Comparison of ENCODE assay signal across 16 cellular contexts in genomic region chr15:71219646-71220045, GRCh38.
A peak's percentile ranks its signal among the peaks of the same experiment; 100 is the strongest.
DNase-seq lines count a peak whose midpoint lies in the region; ATAC-seq and TF ChIP-seq lines count a peak whose summit lies in the region.
"Had no signal": no experiment of that assay in that cellular context is flagged by ENCODE, and none has a peak within 500 bp of the region (broad histone marks: within the 10 kb centered on the region; RNA-seq: fewer than 3 reads in every experiment).

No MANE protein-coding gene starts in this region.

- H3K27ac ChIP-seq in RWPE2 (ENCODE audit: poor library complexity, severe bottlenecking) (no peak overlapping the region), fibroblast of lung (ENCODE audit: insufficient read depth, low read length) (no peak overlapping the region), neural progenitor cell (no peak overlapping the region), suprapubic skin (no peak overlapping the region)
- H3K27ac ChIP-seq: cardiac muscle cell, PC-9 had no signal

- H3K4me3 ChIP-seq in BJ (ENCODE audit: low read depth, low read length) (no peak overlapping the region), RWPE2 (ENCODE audit: severe bottlenecking) (no peak overlapping the region), fibroblast of lung (replicated peaks in 1 of 4; ENCODE audit: control extremely low read depth in 1 of 4, insufficient read depth in 1 of 4, low read depth in 3 of 4, low read length in 4 of 4) (no peak overlapping the region), neural progenitor cell (no peak overlapping the region), suprapubic skin (no peak overlapping the region)
- H3K4me3 ChIP-seq: cardiac muscle cell, PC-9 had no signal

- H3K79me2 ChIP-seq in fibroblast of lung (ENCODE audit: control insufficient read depth, insufficient read depth, low read length) (no peaks in the 10 kb centered on the region), neural progenitor cell (ENCODE audit: low read depth) (no peaks in the 10 kb centered on the region)

- H3K27ac Mint-ChIP-seq in neural progenitor cell: no peak overlapping the region
- H3K27ac Mint-ChIP-seq: immature natural killer cell had no signal

- no peak for TF ChIP-seq POLR2A in suprapubic skin (IDR thresholded peaks at IDR 0.05)

- H3K4me3 Mint-ChIP-seq in neural progenitor cell: no peak overlapping the region
- H3K4me3 Mint-ChIP-seq: immature natural killer cell had no signal

- no peaks in the 10 kb centered on the region for H3K36me3 ChIP-seq in BJ (ENCODE audit: control insufficient read depth, insufficient read depth, low read length)
- H3K36me3 ChIP-seq in RWPE2 (ENCODE audit: low read depth): peaks cover 84% of the 10 kb centered on the region
- peaks cover 3% of the 10 kb centered on the region for H3K36me3 ChIP-seq in fibroblast of lung (ENCODE audit: control insufficient read depth, insufficient read depth, low read length)
- H3K36me3 ChIP-seq in neural progenitor cell: no peaks in the 10 kb centered on the region
- no peaks in the 10 kb centered on the region for H3K36me3 ChIP-seq in suprapubic skin
- H3K36me3 ChIP-seq: cardiac muscle cell had no signal

- peak; percentile 74 for DNase-seq in BJ (ENCODE audit: low read depth)
- DNase-seq in RWPE2 (ENCODE audit: low spot score): no peak
- peak; percentile 79 to 93 for DNase-seq in fibroblast of lung (ENCODE audit: low read depth in 2 of 2)
- peak; percentile 20 for DNase-seq in neural progenitor cell (ENCODE audit: low spot score)
- DNase-seq in suprapubic skin (ENCODE audit: low spot score in 2 of 2): no peak
- DNase-seq in Kasumi-1 (lab: John Stamatoyannopoulos, UW): no peak
- DNase-seq in GM19240 (ENCODE audit: insufficient read length, low spot score): no peak
- DNase-seq: C1 segment of cervical spinal cord; immature natural killer cell; NCI-H1105 treated with DMSO at 0.1 percent for 48 hours; PC-9; retina; stimulated activated naive CD4-positive, alpha-beta T cell had no signal

- H3K9ac ChIP-seq in fibroblast of lung (ENCODE audit: insufficient read depth, low read length) (no peak overlapping the region), neural progenitor cell (no peak overlapping the region)

- peaks cover 4% of the 10 kb centered on the region for H3F3A ChIP-seq in neural progenitor cell (ENCODE audit: low read depth)

- WGBS in suprapubic skin: 32% methylated on average over 2 of the region's 2 CpGs

- no peaks in the 10 kb centered on the region for H3K9me3 ChIP-seq in RWPE2 (ENCODE audit: severe bottlenecking)
- H3K9me3 ChIP-seq in fibroblast of lung (ENCODE audit: control insufficient read depth, insufficient read depth, low read depth, low read length): no peaks in the 10 kb centered on the region
- no peaks in the 10 kb centered on the region for H3K9me3 ChIP-seq in neural progenitor cell (ENCODE audit: low read depth)
- no peaks in the 10 kb centered on the region for H3K9me3 ChIP-seq in suprapubic skin

- H2AFZ ChIP-seq in fibroblast of lung (ENCODE audit: low read length) (no peak overlapping the region), neural progenitor cell (replicated peaks) (no peak overlapping the region)
- H2AFZ ChIP-seq: PC-9 had no signal

- no peaks in the 10 kb centered on the region for H3K27me3 ChIP-seq in BJ (ENCODE audit: control insufficient read depth, insufficient read depth, low read length)
- H3K27me3 ChIP-seq in RWPE2 (ENCODE audit: insufficient read depth, poor library complexity, severe bottlenecking): no peaks in the 10 kb centered on the region
- H3K27me3 ChIP-seq in fibroblast of lung (ENCODE audit: control insufficient read depth, insufficient read depth, low read length): no peaks in the 10 kb centered on the region
- H3K27me3 ChIP-seq in neural progenitor cell: no peaks in the 10 kb centered on the region
- H3K27me3 ChIP-seq in suprapubic skin: no peaks in the 10 kb centered on the region
- H3K27me3 ChIP-seq: cardiac muscle cell had no signal

- peaks cover 4% of the 10 kb centered on the region for H3K36me3 Mint-ChIP-seq in neural progenitor cell
- H3K36me3 Mint-ChIP-seq: immature natural killer cell had no signal

- POLR2A ChIA-PET in BJ (lab: Charles Lee): no interaction called here

- TF ChIP-seq EP300 in suprapubic skin (IDR thresholded peaks at IDR 0.05): no peak

- CTCF ChIA-PET in BJ (lab: Yijun Ruan, JAX): interaction anchor here (1.7 to 2.0 kb wide), 2 partner anchors 9 to 22 kb away, joined by 5 read pairs; no protein-coding TSS in a partner anchor

- peaks cover 5% of the 10 kb centered on the region for H3K27me3 Mint-ChIP-seq in neural progenitor cell (ENCODE audit: insufficient read depth, low read depth)

- ATAC-seq in RWPE2 (ENCODE audit: low read depth): peak; percentile 24; the same call in 1 of the 3 replicates
- ATAC-seq in GM21515 (IDR thresholded peaks at IDR 0.05; ENCODE audit: unreplicated experiment): no peak
- ATAC-seq: HCT116 had no signal

- H3K9me3 Mint-ChIP-seq in neural progenitor cell: peaks cover 4% of the 10 kb centered on the region
- H3K9me3 Mint-ChIP-seq: immature natural killer cell had no signal

- no peaks in the 10 kb centered on the region for H4K20me1 ChIP-seq in fibroblast of lung (ENCODE audit: control insufficient read depth, extremely low read depth, insufficient read depth, low read length)
- no peaks in the 10 kb centered on the region for H4K20me1 ChIP-seq in neural progenitor cell (ENCODE audit: low read depth)

- H3K4me1 Mint-ChIP-seq in neural progenitor cell: peaks cover 13% of the 10 kb centered on the region
- H3K4me1 Mint-ChIP-seq: immature natural killer cell had no signal

- H3K4me1 ChIP-seq in RWPE2 (ENCODE audit: insufficient read depth, poor library complexity, severe bottlenecking): peaks cover 14% of the 10 kb centered on the region
- peaks cover 6% of the 10 kb centered on the region for H3K4me1 ChIP-seq in fibroblast of lung (ENCODE audit: control insufficient read depth, extremely low read depth, insufficient read depth, low read length)
- H3K4me1 ChIP-seq in neural progenitor cell: peaks cover 13% of the 10 kb centered on the region
- H3K4me1 ChIP-seq in suprapubic skin: peaks cover 8% of the 10 kb centered on the region

- H3K4me2 ChIP-seq in fibroblast of lung (ENCODE audit: extremely low read depth, insufficient read depth, low read length) (peak overlapping the region; percentile 60), neural progenitor cell (peak overlapping the region; percentile 48)
- H3K4me2 ChIP-seq: PC-9 had no signal

- TF ChIP-seq CTCF in BJ (IDR thresholded peaks at IDR 0.05; ENCODE audit: insufficient read depth, low read depth, low read length) (no peak), RWPE2 (IDR thresholded peaks at IDR 0.05; ENCODE audit: poor library complexity, severe bottlenecking) (no peak), fibroblast of lung (conservative IDR thresholded peaks at IDR 0.05 in 1 of 2, IDR thresholded peaks at IDR 0.05 in 1 of 2; ENCODE audit: low read depth in 1 of 2, low read length in 2 of 2) (no peak), neural progenitor cell (IDR thresholded peaks at IDR 0.05) (no peak), suprapubic skin (IDR thresholded peaks at IDR 0.05) (no peak)

Comparison
In these comparisons a context has a peak if more than half of its experiments do, and no peak if none do; other contexts are left out.
1. DNase-seq: peak in BJ (single experiment), fibroblast of lung (2 of 2) and neural progenitor cell (single experiment); none in RWPE2 (single experiment), suprapubic skin (0 of 2), Kasumi-1 (0 of 2) and GM19240 (single experiment).